In the genomic region with DNA sequence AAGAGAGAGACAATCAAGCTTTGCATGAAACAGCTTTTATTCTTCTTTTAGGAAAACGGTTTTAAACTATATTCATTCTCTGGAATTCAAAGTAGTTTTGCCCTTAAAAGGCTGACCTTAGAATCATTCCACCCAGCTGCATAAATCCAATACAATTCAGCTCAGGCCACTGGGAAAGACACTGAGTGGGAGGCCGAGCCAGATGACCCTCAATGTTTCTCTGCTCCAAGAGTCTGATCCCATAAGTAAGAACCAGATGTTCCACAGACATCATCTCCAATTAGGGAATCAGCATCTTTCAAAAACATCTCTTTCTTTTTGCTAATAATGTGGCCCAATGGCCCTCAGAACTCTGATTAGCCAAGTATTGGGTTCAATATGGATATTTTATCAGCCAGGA, we compare ENCODE assay signal across 15 cellular contexts. TPM values are rescaled to one million over a fixed set of nuclear protein-coding genes. Genes with fewer than 3 reads are reported as not detected.
DNase-seq lines count a peak whose midpoint lies in the region; FAIRE-seq and TF ChIP-seq lines count a peak whose summit lies in the region.
"Had no signal": no experiment of that assay in that cellular context is flagged by ENCODE, and none has a peak within 500 bp of the region (broad histone marks: within the 10 kb centered on the region; RNA-seq: fewer than 3 reads in every experiment).

No MANE protein-coding gene starts in this region.

- no peaks in the 10 kb centered on the region for H3K9me3 ChIP-seq in kidney (ENCODE audit: control insufficient read depth in 1 of 2, low read length in 2 of 2)

- no peaks in the 10 kb centered on the region for H3K27me3 Mint-ChIP-seq in activated CD4-positive, alpha-beta T cell treated with anti-CD3 and anti-CD28 coated beads, Interleukin-2, amount 10 ng/mL, durations not matched to agents 24 days and 14 days
- H3K27me3 Mint-ChIP-seq: activated CD4-positive, alpha-beta T cell treated with anti-CD3 and anti-CD28 coated beads for 36 hours; naive thymus-derived CD4-positive, alpha-beta T cell had no signal

- H3K27ac ChIP-seq in cingulate gyrus (ENCODE audit: low read depth, low read length) (peak overlapping the region; percentile 80), kidney (ENCODE audit: low read depth in 2 of 2, low read length in 2 of 2) (peak overlapping the region; percentile 45 to 68), skin epidermis (peak overlapping the region in 12 of 21 experiments; percentile 0 to 76 (median 34))
- H3K27ac ChIP-seq: epithelial cell of prostate had no signal

- DNase-seq in GM03348 (ENCODE audit: low spot score): peak; percentile 48
- DNase-seq in kidney: peak; percentile 72
- no peak for DNase-seq in frontal cortex (ENCODE audit: low spot score in 2 of 2)
- DNase-seq in activated CD4-positive, alpha-beta T cell treated with anti-CD3 and anti-CD28 coated beads, Interleukin-2, amount 10 ng/mL, durations not matched to agents 24 days and 14 days: no peak
- DNase-seq in hypothalamus (lab: John Stamatoyannopoulos, UW): no peak
- DNase-seq in kidney tubule cell (ENCODE audit: low spot score): no peak
- DNase-seq: activated CD4-positive, alpha-beta T cell treated with anti-CD3 and anti-CD28 coated beads for 36 hours; activated T-cell treated with anti-CD3 and anti-CD28 coated beads, Interleukin-2, amount 50 U/mL, for 4 hours; naive thymus-derived CD4-positive, alpha-beta T cell; small intestine; SW 1271 had no signal

- H3K9me3 Mint-ChIP-seq in activated CD4-positive, alpha-beta T cell treated with anti-CD3 and anti-CD28 coated beads, Interleukin-2, amount 10 ng/mL, durations not matched to agents 24 days and 14 days: no peaks in the 10 kb centered on the region
- H3K9me3 Mint-ChIP-seq: activated T-cell treated with anti-CD3 and anti-CD28 coated beads, Interleukin-2, amount 50 U/mL, for 4 hours; GM23338 had no signal

- H3K4me1 ChIP-seq in kidney (ENCODE audit: control insufficient read depth in 1 of 2, insufficient read depth in 1 of 2, low read depth in 1 of 2, low read length in 2 of 2): peaks cover 6 to 9% of the 10 kb centered on the region in 2 donors

- no peak for TF ChIP-seq CTCF in kidney (IDR thresholded peaks at IDR 0.05; ENCODE audit: borderline replicate concordance, extremely low read depth, insufficient read depth)

- no peak overlapping the region for H3K4me3 Mint-ChIP-seq in activated CD4-positive, alpha-beta T cell treated with anti-CD3 and anti-CD28 coated beads, Interleukin-2, amount 10 ng/mL, durations not matched to agents 24 days and 14 days
- H3K4me3 Mint-ChIP-seq: activated CD4-positive, alpha-beta T cell treated with anti-CD3 and anti-CD28 coated beads for 36 hours; activated T-cell treated with anti-CD3 and anti-CD28 coated beads, Interleukin-2, amount 50 U/mL, for 4 hours; GM23338; naive thymus-derived CD4-positive, alpha-beta T cell had no signal

- H3K4me3 ChIP-seq in kidney (ENCODE audit: low read length in 2 of 2): no peak overlapping the region
- H3K4me3 ChIP-seq in skin epidermis: no peak overlapping the region
- H3K4me3 ChIP-seq: GM23338 had no signal

- no peak overlapping the region for H3K27ac Mint-ChIP-seq in activated CD4-positive, alpha-beta T cell treated with anti-CD3 and anti-CD28 coated beads, Interleukin-2, amount 10 ng/mL, durations not matched to agents 24 days and 14 days
- H3K27ac Mint-ChIP-seq: activated CD4-positive, alpha-beta T cell treated with anti-CD3 and anti-CD28 coated beads for 36 hours; GM23338; naive thymus-derived CD4-positive, alpha-beta T cell had no signal

- H3K9ac ChIP-seq in kidney (ENCODE audit: low read length in 2 of 2): no peak overlapping the region

- peaks cover 2% of the 10 kb centered on the region for H3K4me1 Mint-ChIP-seq in activated CD4-positive, alpha-beta T cell treated with anti-CD3 and anti-CD28 coated beads, Interleukin-2, amount 10 ng/mL, durations not matched to agents 24 days and 14 days
- H3K4me1 Mint-ChIP-seq: activated CD4-positive, alpha-beta T cell treated with anti-CD3 and anti-CD28 coated beads for 36 hours had no signal

- FAIRE-seq in kidney (lab: Jason Lieb, UNC): no peak
- FAIRE-seq in frontal cortex (lab: Jason Lieb, UNC): no peak
- FAIRE-seq: small intestine had no signal

- H3K36me3 Mint-ChIP-seq in activated CD4-positive, alpha-beta T cell treated with anti-CD3 and anti-CD28 coated beads, Interleukin-2, amount 10 ng/mL, durations not matched to agents 24 days and 14 days (ENCODE audit: low read depth): peaks cover 15% of the 10 kb centered on the region

- no peaks in the 10 kb centered on the region for H3K36me3 ChIP-seq in kidney (ENCODE audit: control insufficient read depth in 1 of 2, insufficient read depth in 2 of 2, low read length in 2 of 2)

- intact Hi-C loops in kidney (cut with DNase I): no loop called here
- intact Hi-C loops in activated CD4-positive, alpha-beta T cell treated with anti-CD3 and anti-CD28 coated beads, Interleukin-2, amount 10 ng/mL, durations not matched to agents 24 days and 14 days (cut with micrococcal nuclease): no loop called here

RNA-seq across cellular contexts. Expression of a gene that starts 26.1 kb away (rescaled TPM):
- total RNA-seq in kidney (114 TPM), frontal cortex (0.82 TPM)
- polyA plus RNA-seq in kidney (ENCODE audit: insufficient read depth, low read depth, low replicate concordance): 18.5 TPM
- total RNA-seq in activated CD4-positive, alpha-beta T cell treated with anti-CD3 and anti-CD28 coated beads, Interleukin-2, amount 10 ng/mL, durations not matched to agents 24 days and 14 days: 44.8 and 45.6 TPM in 2 replicates

Comparison
In these comparisons a context has a peak if more than half of its experiments do, and no peak if none do; other contexts are left out.
1. DNase-seq: peak in GM03348 (single experiment) and kidney (single experiment); none in frontal cortex (0 of 2), activated CD4-positive, alpha-beta T cell treated with anti-CD3 and anti-CD28 coated beads, Interleukin-2, amount 10 ng/mL, durations not matched to agents 24 days and 14 days (single experiment), hypothalamus (0 of 51) and kidney tubule cell (single experiment).
2. RNA of a gene that starts 26.1 kb away (total RNA-seq): 114 TPM in kidney (single experiment) and 44.8 to 45.6 TPM in activated CD4-positive, alpha-beta T cell treated with anti-CD3 and anti-CD28 coated beads, Interleukin-2, amount 10 ng/mL, durations not matched to agents 24 days and 14 days; 0.82 TPM in frontal cortex (single experiment); every median in the first group is over 10 times any median in the second.
3. Peak in every context shown above with its lines, with median percentiles within 50 percentile points of each other: H3K27ac ChIP-seq.